Comparison of ENCODE assay signal across 11 cellular contexts in genomic region chr1:100131623-100132022, GRCh38. TPM values are rescaled to one million over a fixed set of nuclear protein-coding genes. Genes with fewer than 3 reads are reported as not detected.
DNase-seq lines count a peak whose midpoint lies in the region; ATAC-seq and TF ChIP-seq lines count a peak whose summit lies in the region.
"Had no signal": no experiment of that assay in that cellular context is flagged by ENCODE, and none has a peak within 500 bp of the region (broad histone marks: within the 10 kb centered on the region; RNA-seq: fewer than 3 reads in every experiment).

No MANE protein-coding gene starts in this region.

- no peaks in the 10 kb centered on the region for H3K9me3 ChIP-seq in heart left ventricle
- H3K9me3 ChIP-seq in iPS-18a (ENCODE audit: control insufficient read depth, low read depth, low read length) = no peaks in the 10 kb centered on the region

- H3K9me3 Mint-ChIP-seq in activated CD4-positive, alpha-beta memory T cell treated with anti-CD3 and anti-CD28 coated beads for 36 hours = no peaks in the 10 kb centered on the region
- H3K9me3 Mint-ChIP-seq in type B pancreatic cell = no peaks in the 10 kb centered on the region

- intact Hi-C loops in heart left ventricle (cut with DNase I) (loop anchor here in 7 of 10 donors (2.0 to 10.0 kb wide), 16 partner anchors 93 to 766 kb away; partner anchors contain the start of genes CDC14A (in 3 of the 7), SLC30A7 (in 3 of the 7), DBT (in 2 of the 7) and EXTL2 (in 1 of the 7)), cardiac septum (cut with DNase I) (loop anchor here (2.0 to 10.0 kb wide), 7 partner anchors 93 to 763 kb away; partner anchors contain the start of genes CDC14A, DBT, EXTL2 and RTCA)
- intact Hi-C loops in activated CD4-positive, alpha-beta memory T cell treated with anti-CD3 and anti-CD28 coated beads for 36 hours (cut with micrococcal nuclease) = loop anchor here (2.0 to 5.0 kb wide), 3 partner anchors 135 to 411 kb away; partner anchors contain the start of gene RTCA

- POLR2A ChIA-PET in activated CD4-positive, alpha-beta memory T cell treated with anti-CD3 and anti-CD28 coated beads for 36 hours (lab: Charles Lee) = no interaction called here

- ATAC-seq in heart left ventricle = no peak

- DNase-seq in heart left ventricle = no peak
- no peak for DNase-seq in cardiac septum (ENCODE audit: low spot score)
- DNase-seq in activated CD4-positive, alpha-beta memory T cell treated with anti-CD3 and anti-CD28 coated beads for 36 hours = no peak
- DNase-seq in type B pancreatic cell (ENCODE audit: extremely low spot score, unreplicated experiment) = no peak
- no peak for DNase-seq in dermis blood vessel endothelial cell
- DNase-seq in SKM-1 (lab: John Stamatoyannopoulos, UW; ENCODE audit: unreplicated experiment) = no peak
- DNase-seq in NCI-H2029 (lab: John Stamatoyannopoulos, UW) = no peak
- DNase-seq: DMS153, GOT3, NCI-H1930 had no signal

- H3K27me3 Mint-ChIP-seq in activated CD4-positive, alpha-beta memory T cell treated with anti-CD3 and anti-CD28 coated beads for 36 hours = no peaks in the 10 kb centered on the region
- H3K27me3 Mint-ChIP-seq in type B pancreatic cell = no peaks in the 10 kb centered on the region

- peak overlapping the region; percentile 91 for H3K9ac ChIP-seq in iPS-18a (ENCODE audit: low read length)

- H3K27ac Mint-ChIP-seq in activated CD4-positive, alpha-beta memory T cell treated with anti-CD3 and anti-CD28 coated beads for 36 hours = peak overlapping the region; percentile 93
- peak overlapping the region; percentile 97 for H3K27ac Mint-ChIP-seq in type B pancreatic cell

- H3K4me3 ChIP-seq in heart left ventricle = peak overlapping the region in 7 of 12 donors; percentile 70 to 88 (median 78)
- H3K4me3 ChIP-seq in iPS-18a (ENCODE audit: low read length) = peak overlapping the region; percentile 95

- 77 to 81% (median 79%) methylated on average over 8 of the region's 8 CpGs for WGBS in heart left ventricle, 4 donors

- no peak for TF ChIP-seq CTCF in heart left ventricle (IDR thresholded peaks at IDR 0.05)
- TF ChIP-seq CTCF in type B pancreatic cell (conservative IDR thresholded peaks at IDR 0.05) = no peak

- peaks cover 39% of the 10 kb centered on the region for H3K4me1 Mint-ChIP-seq in activated CD4-positive, alpha-beta memory T cell treated with anti-CD3 and anti-CD28 coated beads for 36 hours (ENCODE audit: low read depth)
- H3K4me1 Mint-ChIP-seq in type B pancreatic cell (ENCODE audit: unreplicated experiment) = peaks cover 29% of the 10 kb centered on the region

- H3K27me3 ChIP-seq in heart left ventricle (no peaks in the 10 kb centered on the region), iPS-18a (ENCODE audit: control insufficient read depth, insufficient read depth, low read length) (no peaks in the 10 kb centered on the region)

- H3K4me1 ChIP-seq in heart left ventricle (peaks cover 0 to 32% (median 19%) of the 10 kb centered on the region in 12 donors), iPS-18a (ENCODE audit: control insufficient read depth, low read depth, low read length) (no peaks in the 10 kb centered on the region)

- H3K4me3 Mint-ChIP-seq in activated CD4-positive, alpha-beta memory T cell treated with anti-CD3 and anti-CD28 coated beads for 36 hours = peak overlapping the region; percentile 96
- peak overlapping the region; percentile 97 for H3K4me3 Mint-ChIP-seq in type B pancreatic cell

- peaks cover 4% of the 10 kb centered on the region for H3K36me3 Mint-ChIP-seq in activated CD4-positive, alpha-beta memory T cell treated with anti-CD3 and anti-CD28 coated beads for 36 hours
- H3K36me3 Mint-ChIP-seq in type B pancreatic cell = no peaks in the 10 kb centered on the region

- H3K27ac ChIP-seq in heart left ventricle = no peak overlapping the region
- H3K27ac ChIP-seq in iPS-18a (ENCODE audit: low read length) = no peak overlapping the region

- H3K36me3 ChIP-seq in heart left ventricle = peaks cover 0 to 7% (median under 1%) of the 10 kb centered on the region in 9 donors
- H3K36me3 ChIP-seq in iPS-18a (ENCODE audit: control insufficient read depth, low read depth, low read length) = no peaks in the 10 kb centered on the region

- no peak for TF ChIP-seq POLR2A in heart left ventricle (IDR thresholded peaks at IDR 0.05)

- CTCF ChIA-PET in activated CD4-positive, alpha-beta memory T cell treated with anti-CD3 and anti-CD28 coated beads for 36 hours (lab: Charles Lee) = interaction anchor here (1.1 kb wide), 1 partner anchor 10 kb away, joined by 4 read pairs; no protein-coding TSS in a partner anchor

RNA-seq across cellular contexts. Expression of gene SASS6, which starts 1.1 kb away (rescaled TPM):
- 1 to 10 TPM; 1.5 to 2.2 (median 1.8) TPM for total RNA-seq in heart left ventricle
- polyA plus RNA-seq in heart left ventricle = 1 to 10 TPM; 1.1 to 1.6 TPM
- 1.2 TPM for total RNA-seq in cardiac septum
- 10 to 100 TPM; 11.5 to 12.0 TPM for total RNA-seq in activated CD4-positive, alpha-beta memory T cell treated with anti-CD3 and anti-CD28 coated beads for 36 hours
- 4.2 and 9.2 TPM in 2 replicates for total RNA-seq in type B pancreatic cell (ENCODE audit: low replicate concordance)
- 3.2 and 5.9 TPM in 2 replicates for total RNA-seq in dermis blood vessel endothelial cell

RNA-seq across cellular contexts. Expression of gene TRMT13, which starts 1.3 kb away (rescaled TPM):
- total RNA-seq in heart left ventricle = 1 to 10 TPM; 2.0 to 8.1 (median 5.9) TPM
- 1 to 10 TPM; 6.2 to 8.1 TPM for polyA plus RNA-seq in heart left ventricle
- total RNA-seq in cardiac septum = 8.1 TPM
- 10 to 100 TPM; 17.5 TPM for total RNA-seq in activated CD4-positive, alpha-beta memory T cell treated with anti-CD3 and anti-CD28 coated beads for 36 hours
- 13.9 and 25.1 TPM in 2 replicates for total RNA-seq in type B pancreatic cell (ENCODE audit: low replicate concordance)
- 8.0 and 12.7 TPM in 2 replicates for total RNA-seq in dermis blood vessel endothelial cell

RNA-seq across cellular contexts. Expression of gene LRRC39, which starts 46.4 kb away (rescaled TPM):
- total RNA-seq in heart left ventricle = 100 to 1,000 TPM in 5 of 9 donors, 10 to 100 TPM in 4; 53.4 to 203 (median 123) TPM
- 100 to 1,000 TPM in 1 of 2 donors, 10 to 100 TPM in 1; 16.1 to 181 TPM for polyA plus RNA-seq in heart left ventricle
- total RNA-seq in cardiac septum = 90.7 TPM
- under 1 TPM; 0.17 to 0.64 TPM for total RNA-seq in activated CD4-positive, alpha-beta memory T cell treated with anti-CD3 and anti-CD28 coated beads for 36 hours
- 0.40 and 0.63 TPM in 2 replicates for total RNA-seq in type B pancreatic cell (ENCODE audit: low replicate concordance)
- total RNA-seq in dermis blood vessel endothelial cell = 0.09 TPM in 1 of 2 replicates, not detected in the other

Comparison
In these comparisons a context has a peak if more than half of its experiments do, and no peak if none do; other contexts are left out.
1. RNA of gene LRRC39, which starts 46.4 kb away (total RNA-seq): 53.4 to 203 TPM in heart left ventricle and 90.7 TPM in cardiac septum (single experiment); 0.17 to 0.64 TPM in activated CD4-positive, alpha-beta memory T cell treated with anti-CD3 and anti-CD28 coated beads for 36 hours, 0.40 to 0.63 TPM in type B pancreatic cell and 0.09 TPM in dermis blood vessel endothelial cell; every median in the first group is over 10 times any median in the second.